In the genomic region with DNA sequence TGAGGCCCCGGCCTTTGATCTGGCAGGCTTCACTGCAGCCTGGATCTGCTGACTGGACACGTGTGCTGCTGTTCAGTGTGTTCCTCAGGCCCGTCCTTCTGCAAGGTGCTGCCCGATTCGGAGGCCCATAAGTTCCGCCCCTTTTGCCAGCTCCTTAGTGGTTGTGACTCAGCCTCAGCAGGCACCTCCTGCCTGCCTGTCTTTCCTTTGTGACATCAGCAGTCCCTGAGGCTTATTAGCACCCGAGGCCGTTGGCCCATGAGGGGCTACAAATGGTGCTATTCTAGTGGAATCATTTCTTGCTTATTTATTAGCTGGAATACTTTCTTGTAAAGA, we compare ENCODE assay signal across 8 cellular contexts.
DNase-seq lines count a peak whose midpoint lies in the region; ATAC-seq, FAIRE-seq and TF ChIP-seq lines count a peak whose summit lies in the region.
"Not testable (repeated sequence)": the region's sequence is repeated elsewhere in the genome, so short reads cannot be mapped to it uniquely, and the experiment has no call there.

No MANE protein-coding gene starts in this region.

- not testable (repeated sequence) for H3K27ac ChIP-seq in RWPE2 (ENCODE audit: poor library complexity, severe bottlenecking); heart left ventricle

- H3K27me3 ChIP-seq in RWPE2 (ENCODE audit: insufficient read depth, poor library complexity, severe bottlenecking); heart left ventricle: not testable (repeated sequence)

- DNase-seq in ELF-1 (ENCODE audit: low read depth, low spot score) (peak; percentile 47), Kasumi-1 (lab: John Stamatoyannopoulos, UW) (peak; percentile 2 to 4), choroid plexus epithelial cell (ENCODE audit: low read depth) (peak; percentile 31), urothelium cell line (ENCODE audit: low spot score) (peak; percentile 11)
- not testable (repeated sequence) for DNase-seq in RWPE2 (ENCODE audit: low spot score); heart left ventricle; mucosa of descending colon

- H3K9me3 Mint-ChIP-seq in activated T-helper 17 cell treated with anti-CD3 and anti-CD28 coated beads, Interleukin-2, amount 50 U/mL, for 72 hours, result not testable (repeated sequence)

- not testable (repeated sequence) for H3K4me1 ChIP-seq in RWPE2 (ENCODE audit: insufficient read depth, poor library complexity, severe bottlenecking); heart left ventricle; mucosa of descending colon (ENCODE audit: low read depth)

- TF ChIP-seq POLR2A in heart left ventricle (IDR thresholded peaks at IDR 0.05), result not testable (repeated sequence)

- H3K27ac Mint-ChIP-seq in activated T-helper 17 cell treated with anti-CD3 and anti-CD28 coated beads, Interleukin-2, amount 50 U/mL, for 72 hours, result peak overlapping the region; percentile 8

- peaks cover 10% of the 10 kb centered on the region for H3K4me1 Mint-ChIP-seq in activated T-helper 17 cell treated with anti-CD3 and anti-CD28 coated beads, Interleukin-2, amount 50 U/mL, for 72 hours

- H3K27me3 Mint-ChIP-seq in activated T-helper 17 cell treated with anti-CD3 and anti-CD28 coated beads, Interleukin-2, amount 50 U/mL, for 72 hours, result not testable (repeated sequence)

- not testable (repeated sequence) for H3K4me3 ChIP-seq in RWPE2 (ENCODE audit: severe bottlenecking); choroid plexus epithelial cell (ENCODE audit: low read depth, low read length); heart left ventricle; mucosa of descending colon

- not testable (repeated sequence) for H3K36me3 ChIP-seq in RWPE2 (ENCODE audit: low read depth); heart left ventricle; mucosa of descending colon (ENCODE audit: low read depth)

- WGBS in heart left ventricle, 4 donors, result 40 to 53% (median 49%) methylated on average over 6 to 8 of the region's 8 CpGs

- H3K36me3 Mint-ChIP-seq in activated T-helper 17 cell treated with anti-CD3 and anti-CD28 coated beads, Interleukin-2, amount 50 U/mL, for 72 hours (ENCODE audit: low read depth), result peaks cover 91% of the 10 kb centered on the region

- TF ChIP-seq CTCF in RWPE2 (IDR thresholded peaks at IDR 0.05; ENCODE audit: poor library complexity, severe bottlenecking); choroid plexus epithelial cell (conservative IDR thresholded peaks at IDR 0.05; ENCODE audit: low read depth, low read length); heart left ventricle (IDR thresholded peaks at IDR 0.05); mucosa of descending colon (IDR thresholded peaks at IDR 0.05): not testable (repeated sequence)

- peak overlapping the region; percentile 38 for H3K4me3 Mint-ChIP-seq in activated T-helper 17 cell treated with anti-CD3 and anti-CD28 coated beads, Interleukin-2, amount 50 U/mL, for 72 hours

- intact Hi-C loops in heart left ventricle (cut with DNase I), result loop anchor here in 1 of 10 donors (10.0 kb wide), 1 partner anchor 297 kb away; no protein-coding TSS in a partner anchor
- intact Hi-C loops in mucosa of descending colon (cut with DNase I, micrococcal nuclease), result not testable (repeated sequence)

- peak; percentile 97 for ATAC-seq in RWPE2 (ENCODE audit: low read depth)
- ATAC-seq in activated T-helper 17 cell treated with anti-CD3 and anti-CD28 coated beads, Interleukin-2, amount 50 U/mL, for 72 hours (replicated peaks), result peak; percentile 69
- peak in 3 of 4 donors; percentile 54 to 81 (median 71) for ATAC-seq in heart left ventricle
- ATAC-seq in mucosa of descending colon, result peak; percentile 89

- not testable (repeated sequence) for FAIRE-seq in urothelium cell line (lab: Jason Lieb, UNC)

- not testable (repeated sequence) for H3K9me3 ChIP-seq in RWPE2 (ENCODE audit: severe bottlenecking); heart left ventricle; mucosa of descending colon
